Comparison of ENCODE assay signal across 18 cellular contexts in genomic region chr14:44564908-44565307, GRCh38. TPM values are rescaled to one million over a fixed set of nuclear protein-coding genes. Genes with fewer than 3 reads are reported as not detected.
"Had no signal": no experiment of that assay in that cellular context is flagged by ENCODE, and none has a peak within 500 bp of the region (broad histone marks: within the 10 kb centered on the region; RNA-seq: fewer than 3 reads in every experiment).

No MANE protein-coding gene starts in this region.

- H3K9me3 Mint-ChIP-seq: activated naive CD8-positive, alpha-beta T cell treated with anti-CD3 and anti-CD28 coated beads for 36 hours had no signal

- DNase-seq: activated CD4-positive, alpha-beta memory T cell treated with anti-CD3 and anti-CD28 coated beads, Interleukin-2, amount 10 ng/mL, durations not matched to agents 7 days and 5 days; activated CD4-positive, CD25-positive, alpha-beta regulatory T cell treated with anti-CD3 and anti-CD28 coated beads, Interleukin-2, amount 50 U/mL, for 72 hours; activated CD8-positive, alpha-beta memory T cell treated with anti-CD3 and anti-CD28 coated beads, Interleukin-2, amount 50 U/mL, for 4 hours; activated gamma-delta T cell treated with Interleukin-2 at 50 U/mL for 16 hours; activated naive CD8-positive, alpha-beta T cell treated with anti-CD3 and anti-CD28 coated beads for 36 hours; activated T-cell treated with anti-CD3 and anti-CD28 coated beads, Interleukin-2, amount 50 U/mL, for 72 hours; anterior cingulate cortex; central memory CD4-positive, alpha-beta T cell; effector CD8-positive, alpha-beta T cell; stimulated activated CD4-positive, alpha-beta T cell treated with anti-CD3 and anti-CD28 coated beads, Interleukin-4, amount 100 ng/mL, for 1 hour; stimulated activated CD8-positive, alpha-beta memory T cell treated with anti-CD3 and anti-CD28 coated beads, Interleukin-4, amount 100 ng/mL, for 48 hours; stimulated activated naive CD8-positive, alpha-beta T cell treated with anti-CD3 and anti-CD28 coated beads, Interleukin-15, Interleukin-2, amounts not matched to agents 100 U/mL and 50 U/mL, for 24 hours; upper lobe of left lung had no signal

- H3K27me3 Mint-ChIP-seq: activated CD4-positive, alpha-beta memory T cell treated with anti-CD3 and anti-CD28 coated beads, Interleukin-2, amount 10 ng/mL, durations not matched to agents 7 days and 5 days; activated naive CD8-positive, alpha-beta T cell treated with anti-CD3 and anti-CD28 coated beads for 36 hours had no signal

- H3K4me3 Mint-ChIP-seq: activated CD4-positive, alpha-beta memory T cell treated with anti-CD3 and anti-CD28 coated beads, Interleukin-2, amount 10 ng/mL, durations not matched to agents 7 days and 5 days; activated naive CD8-positive, alpha-beta T cell treated with anti-CD3 and anti-CD28 coated beads for 36 hours; activated T-cell treated with anti-CD3 and anti-CD28 coated beads, Interleukin-2, amount 50 U/mL, for 72 hours; nephron had no signal

- ATAC-seq: activated T-cell treated with anti-CD3 and anti-CD28 coated beads, Interleukin-2, amount 50 U/mL, for 72 hours; stimulated activated naive CD8-positive, alpha-beta T cell treated with anti-CD3 and anti-CD28 coated beads, Interleukin-15, Interleukin-2, amounts not matched to agents 100 U/mL and 50 U/mL, for 24 hours had no signal

- H3K27ac Mint-ChIP-seq: activated CD4-positive, alpha-beta memory T cell treated with anti-CD3 and anti-CD28 coated beads, Interleukin-2, amount 10 ng/mL, durations not matched to agents 7 days and 5 days; activated naive CD8-positive, alpha-beta T cell treated with anti-CD3 and anti-CD28 coated beads for 36 hours; activated T-cell treated with anti-CD3 and anti-CD28 coated beads, Interleukin-2, amount 50 U/mL, for 72 hours; nephron had no signal

- H3K36me3 Mint-ChIP-seq: activated naive CD8-positive, alpha-beta T cell treated with anti-CD3 and anti-CD28 coated beads for 36 hours had no signal

- H3K4me1 Mint-ChIP-seq: activated CD4-positive, alpha-beta memory T cell treated with anti-CD3 and anti-CD28 coated beads, Interleukin-2, amount 10 ng/mL, durations not matched to agents 7 days and 5 days; activated naive CD8-positive, alpha-beta T cell treated with anti-CD3 and anti-CD28 coated beads for 36 hours had no signal

RNA-seq across cellular contexts. Expression of gene FSCB, which starts 57.8 kb away (rescaled TPM):
- total RNA-seq: activated CD4-positive, alpha-beta memory T cell treated with anti-CD3 and anti-CD28 coated beads, Interleukin-2, amount 10 ng/mL, durations not matched to agents 7 days and 5 days; activated naive CD8-positive, alpha-beta T cell treated with anti-CD3 and anti-CD28 coated beads for 36 hours; activated T-cell treated with anti-CD3 and anti-CD28 coated beads, Interleukin-2, amount 50 U/mL, for 72 hours; glomerular endothelial cell; osteocyte; pulmonary artery endothelial cell; temporal lobe had no signal
